12 cellular contexts compared by ENCODE assay signal in the genomic region with DNA sequence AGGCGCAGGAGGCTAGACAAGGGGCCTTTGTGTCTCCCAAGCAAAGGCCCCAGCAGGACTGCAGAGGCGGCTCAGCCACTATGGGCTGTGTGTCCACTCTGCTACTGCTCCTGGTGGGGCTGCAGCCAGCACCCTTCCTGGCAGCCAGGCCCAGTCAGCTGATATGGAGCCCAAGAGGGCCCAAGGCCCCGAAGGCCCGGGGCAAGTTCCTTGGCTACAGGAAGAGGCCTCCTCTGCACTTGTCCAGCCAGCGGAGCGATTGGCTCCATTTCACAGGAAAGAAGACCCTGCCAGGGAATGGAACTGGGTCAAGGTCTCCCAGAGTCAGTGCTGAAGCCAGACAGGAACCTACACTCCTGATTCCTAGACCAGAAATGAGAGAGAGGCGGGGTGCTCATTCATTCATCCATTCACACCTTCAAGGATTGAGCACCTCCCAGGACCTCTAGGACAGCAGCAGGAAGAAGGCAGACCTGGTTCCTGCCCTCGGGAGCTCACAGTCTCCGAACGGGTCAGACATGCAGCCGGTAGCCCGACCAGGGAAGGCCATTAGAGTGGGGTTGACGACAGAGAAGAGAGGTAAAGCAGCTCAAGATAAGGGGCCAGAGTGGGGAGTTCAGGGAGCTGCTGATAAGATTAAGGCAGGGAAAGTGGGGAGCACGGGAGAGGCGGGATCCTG. TPM values are rescaled to one million over a fixed set of nuclear protein-coding genes. Genes with fewer than 3 reads are reported as not detected.
DNase-seq lines count a peak whose midpoint lies in the region; ATAC-seq, FAIRE-seq and TF ChIP-seq lines count a peak whose summit lies in the region.
"Had no signal": no experiment of that assay in that cellular context is flagged by ENCODE, and none has a peak within 500 bp of the region (broad histone marks: within the 10 kb centered on the region; RNA-seq: fewer than 3 reads in every experiment).

No MANE protein-coding gene starts in this region.

- in situ Hi-C loops in HAP-1 (cut with MboI; ENCODE audit: low sequenced_read_pairs): no loop called here

- H3K27ac ChIP-seq in endodermal cell (ENCODE audit: low read depth, low read length): no peak overlapping the region
- H3K27ac ChIP-seq: BLaER1, GM23248 had no signal

- H3K9ac ChIP-seq in endodermal cell (ENCODE audit: extremely low read depth, low read length, poor library complexity, severe bottlenecking): no peak overlapping the region
- H3K9ac ChIP-seq: BLaER1, GM23248 had no signal

- H3K27ac Mint-ChIP-seq in stimulated activated naive CD8-positive, alpha-beta T cell treated with anti-CD3 and anti-CD28 coated beads, Interleukin-15, Interleukin-2, amounts not matched to agents 100 ng/mL and 50 ng/mL, for 24 hours: no peak overlapping the region
- H3K27ac Mint-ChIP-seq in endodermal cell: peak overlapping the region; percentile 8
- no peak overlapping the region for H3K27ac Mint-ChIP-seq in nephron

- TF ChIP-seq CTCF in endodermal cell (conservative IDR thresholded peaks at IDR 0.05): no peak
- no peak for TF ChIP-seq CTCF in nephron (IDR thresholded peaks at IDR 0.05; ENCODE audit: unreplicated experiment in 3 of 3)

- DNase-seq in stimulated activated naive CD8-positive, alpha-beta T cell treated with anti-CD3 and anti-CD28 coated beads, Interleukin-15, Interleukin-2, amounts not matched to agents 100 U/mL and 50 U/mL, for 24 hours: no peak
- DNase-seq in endodermal cell (peak; percentile 65), H4 (ENCODE audit: low spot score) (no peak), NCI-H1436 (lab: John Stamatoyannopoulos, UW) (no peak), GM19239 (ENCODE audit: insufficient read length, low spot score) (no peak), HAP-1 (ENCODE audit: low spot score in 2 of 2) (no peak)
- DNase-seq: NCI-H524 treated with DMSO at 0.1 percent for 48 hours had no signal

- H3K36me3 ChIP-seq in endodermal cell (ENCODE audit: control insufficient read depth, insufficient read depth, low read length): no peaks in the 10 kb centered on the region
- no peaks in the 10 kb centered on the region for H3K36me3 ChIP-seq in HAP-1 (replicated peaks)
- H3K36me3 ChIP-seq: BLaER1 had no signal

- H3K4me1 Mint-ChIP-seq in stimulated activated naive CD8-positive, alpha-beta T cell treated with anti-CD3 and anti-CD28 coated beads, Interleukin-15, Interleukin-2, amounts not matched to agents 100 ng/mL and 50 ng/mL, for 24 hours (ENCODE audit: low read depth): no peaks in the 10 kb centered on the region
- H3K4me1 Mint-ChIP-seq in endodermal cell: peaks cover 14% of the 10 kb centered on the region
- H3K4me1 Mint-ChIP-seq in nephron: peaks cover 9% of the 10 kb centered on the region

- H3K9me3 ChIP-seq in endodermal cell (ENCODE audit: control insufficient read depth, low read length): no peaks in the 10 kb centered on the region
- H3K9me3 ChIP-seq in HAP-1: no peaks in the 10 kb centered on the region

- 88 to 92% methylated on average over 9 to 15 of the region's 15 CpGs for WGBS in endodermal cell (ENCODE audit: insufficient coverage in 1 of 2, insufficient read length in 1 of 2), 2 experiments

- no peak for FAIRE-seq in GM19239 (lab: Jason Lieb, UNC)
- FAIRE-seq: GM12878 had no signal

- peak overlapping the region; percentile 43 for H3K4me3 Mint-ChIP-seq in stimulated activated naive CD8-positive, alpha-beta T cell treated with anti-CD3 and anti-CD28 coated beads, Interleukin-15, Interleukin-2, amounts not matched to agents 100 ng/mL and 50 ng/mL, for 24 hours
- H3K4me3 Mint-ChIP-seq in endodermal cell (peak overlapping the region; percentile 65), nephron (peak overlapping the region; percentile 72 to 79 (median 75))

- H3K4me1 ChIP-seq in endodermal cell (ENCODE audit: control insufficient read depth, insufficient read depth, low read length) (peaks cover 13% of the 10 kb centered on the region), HAP-1 (no peaks in the 10 kb centered on the region; the same call in 1 of the 2 replicates)

- no peaks in the 10 kb centered on the region for H3K36me3 Mint-ChIP-seq in stimulated activated naive CD8-positive, alpha-beta T cell treated with anti-CD3 and anti-CD28 coated beads, Interleukin-15, Interleukin-2, amounts not matched to agents 100 ng/mL and 50 ng/mL, for 24 hours (ENCODE audit: low read depth)
- H3K36me3 Mint-ChIP-seq in endodermal cell (ENCODE audit: low read depth) (no peaks in the 10 kb centered on the region), nephron (ENCODE audit: low read depth) (no peaks in the 10 kb centered on the region)

- no peaks in the 10 kb centered on the region for H3K9me3 Mint-ChIP-seq in stimulated activated naive CD8-positive, alpha-beta T cell treated with anti-CD3 and anti-CD28 coated beads, Interleukin-15, Interleukin-2, amounts not matched to agents 100 ng/mL and 50 ng/mL, for 24 hours
- H3K9me3 Mint-ChIP-seq in endodermal cell: no peaks in the 10 kb centered on the region
- H3K9me3 Mint-ChIP-seq in nephron: no peaks in the 10 kb centered on the region

- H3K27me3 Mint-ChIP-seq in stimulated activated naive CD8-positive, alpha-beta T cell treated with anti-CD3 and anti-CD28 coated beads, Interleukin-15, Interleukin-2, amounts not matched to agents 100 ng/mL and 50 ng/mL, for 24 hours: peaks cover 23% of the 10 kb centered on the region
- H3K27me3 Mint-ChIP-seq in endodermal cell (ENCODE audit: insufficient read depth): peaks cover 44% of the 10 kb centered on the region
- H3K27me3 Mint-ChIP-seq in nephron (ENCODE audit: low read depth): peaks cover 53% of the 10 kb centered on the region

- no peak for ATAC-seq in stimulated activated naive CD8-positive, alpha-beta T cell treated with anti-CD3 and anti-CD28 coated beads, Interleukin-15, Interleukin-2, amounts not matched to agents 100 U/mL and 50 U/mL, for 24 hours

- H3K4me3 ChIP-seq in endodermal cell (ENCODE audit: low read length): no peak overlapping the region
- no peak overlapping the region; the same call in 1 of the 2 replicates for H3K4me3 ChIP-seq in HAP-1

- peaks cover 24% of the 10 kb centered on the region for H3K27me3 ChIP-seq in endodermal cell (ENCODE audit: control insufficient read depth, insufficient read depth, low read length, poor library complexity, severe bottlenecking)
- no peaks in the 10 kb centered on the region for H3K27me3 ChIP-seq in HAP-1 (ENCODE audit: low read depth)

RNA-seq across cellular contexts. Expression of a gene that starts 0.8 kb away (rescaled TPM):
- under 1 TPM; 0.60 to 0.62 TPM for total RNA-seq in endodermal cell
- polyA plus RNA-seq in endodermal cell (2013, experiment 1 of 2): 0.25 TPM
- polyA plus RNA-seq in endodermal cell (2013, experiment 2 of 2): 0.54 TPM
- not detected in 2 replicates for total RNA-seq in H4 (2014; rRNA removed; shearing (Covaris generic))
- total RNA-seq: GM23248 had no signal
- polyA plus RNA-seq: GM23248 had no signal

RNA-seq across cellular contexts. Expression of a gene that starts 54.9 kb away (rescaled TPM):
- total RNA-seq in endodermal cell: under 1 TPM; 0.31 to 0.37 TPM
- 0.11 TPM for polyA plus RNA-seq in endodermal cell (2013, experiment 1 of 2)
- not detected for polyA plus RNA-seq in endodermal cell (2013, experiment 2 of 2)
- total RNA-seq in H4 (2014; rRNA removed; shearing (Covaris generic)): 2.5 and 2.7 TPM in 2 replicates
